In genomic region chr19:46660008-46660517, GRCh38 we compare ENCODE assay signal across 8 cellular contexts. TPM values are rescaled to one million over a fixed set of nuclear protein-coding genes. Genes with fewer than 3 reads are reported as not detected.
A peak's percentile ranks its signal among the peaks of the same experiment; 100 is the strongest.
DNase-seq lines count a peak whose midpoint lies in the region; ATAC-seq and TF ChIP-seq lines count a peak whose summit lies in the region.

No MANE protein-coding gene starts in this region.

- no peak overlapping the region for H3K9ac ChIP-seq in iPS-15b (ENCODE audit: low read depth, low read length)

- H3K27ac Mint-ChIP-seq in T-helper 1 cell treated with Interleukin-12 subunit alpha and Interleukin-12 subunit beta and Interleukin-4 antibody, amounts not matched to agents 30 μg/mL and 1 μg/mL, for 36 hours = peak overlapping the region; percentile 13
- no peak overlapping the region for H3K27ac Mint-ChIP-seq in activated CD8-positive, alpha-beta T cell treated with anti-CD3 and anti-CD28 coated beads for 36 hours
- peak overlapping the region; percentile 8 for H3K27ac Mint-ChIP-seq in stimulated activated memory B cell treated with anti-CD40 and anti-IgM and Interleukin-4, amounts not matched to agents 10 μg/mL and 1 μg/mL and 100 μg/mL, for 72 hours

- no peak for TF ChIP-seq CTCF in activated CD8-positive, alpha-beta T cell treated with anti-CD3 and anti-CD28 coated beads for 36 hours (IDR thresholded peaks at IDR 0.05)

- ATAC-seq in activated CD8-positive, alpha-beta T cell treated with anti-CD3 and anti-CD28 coated beads for 36 hours = no peak
- no peak for ATAC-seq in stimulated activated memory B cell treated with anti-CD40 and anti-IgM and Interleukin-4, amounts not matched to agents 10 μg/mL and 1 μg/mL and 100 μg/mL, for 72 hours
- ATAC-seq in GM19452 (IDR thresholded peaks at IDR 0.05; ENCODE audit: unreplicated experiment) (no peak), GM18517 (IDR thresholded peaks at IDR 0.05; ENCODE audit: unreplicated experiment) (no peak), GM18502 (IDR thresholded peaks at IDR 0.05; ENCODE audit: poor library complexity, unreplicated experiment) (no peak)

- peaks cover 5% of the 10 kb centered on the region for H3K4me1 ChIP-seq in iPS-15b (ENCODE audit: control insufficient read depth, insufficient read depth, low read length)

- no peaks in the 10 kb centered on the region for H3K27me3 ChIP-seq in iPS-15b (ENCODE audit: control insufficient read depth, insufficient read depth, low read length)

- H3K4me3 ChIP-seq in iPS-15b (ENCODE audit: low read depth, low read length) = peak overlapping the region; percentile 67

- POLR2A ChIA-PET in activated CD8-positive, alpha-beta T cell treated with anti-CD3 and anti-CD28 coated beads for 36 hours (lab: Charles Lee) = interaction anchor here (1.1 to 4.1 kb wide), 7 partner anchors 12 to 60 kb away, joined by 3 to 28 read pairs (median 11); partner anchors contain the start of gene CALM3

- H3K36me3 Mint-ChIP-seq in T-helper 1 cell treated with Interleukin-12 subunit alpha and Interleukin-12 subunit beta and Interleukin-4 antibody, amounts not matched to agents 30 μg/mL and 1 μg/mL, for 36 hours (ENCODE audit: low read depth) = no peaks in the 10 kb centered on the region
- no peaks in the 10 kb centered on the region for H3K36me3 Mint-ChIP-seq in activated CD8-positive, alpha-beta T cell treated with anti-CD3 and anti-CD28 coated beads for 36 hours (ENCODE audit: low read depth)
- H3K36me3 Mint-ChIP-seq in stimulated activated memory B cell treated with anti-CD40 and anti-IgM and Interleukin-4, amounts not matched to agents 10 μg/mL and 1 μg/mL and 100 μg/mL, for 72 hours = no peaks in the 10 kb centered on the region

- peaks cover 11% of the 10 kb centered on the region for H3K4me1 Mint-ChIP-seq in T-helper 1 cell treated with Interleukin-12 subunit alpha and Interleukin-12 subunit beta and Interleukin-4 antibody, amounts not matched to agents 30 μg/mL and 1 μg/mL, for 36 hours (ENCODE audit: low read depth)
- H3K4me1 Mint-ChIP-seq in activated CD8-positive, alpha-beta T cell treated with anti-CD3 and anti-CD28 coated beads for 36 hours (ENCODE audit: low read depth) = peaks cover 25% of the 10 kb centered on the region
- peaks cover 26% of the 10 kb centered on the region for H3K4me1 Mint-ChIP-seq in stimulated activated memory B cell treated with anti-CD40 and anti-IgM and Interleukin-4, amounts not matched to agents 10 μg/mL and 1 μg/mL and 100 μg/mL, for 72 hours

- CTCF ChIA-PET in activated CD8-positive, alpha-beta T cell treated with anti-CD3 and anti-CD28 coated beads for 36 hours (lab: Charles Lee) = interaction anchor here (0.9 to 4.9 kb wide), 8 partner anchors 17 to 588 kb away, joined by 3 to 300 read pairs (median 3); partner anchors contain the start of gene CALM3

- intact Hi-C loops in activated CD8-positive, alpha-beta T cell treated with anti-CD3 and anti-CD28 coated beads for 36 hours (cut with micrococcal nuclease) = loop anchor here (5.0 kb wide), 1 partner anchor 133 kb away; no protein-coding TSS in a partner anchor

- no peaks in the 10 kb centered on the region for H3K36me3 ChIP-seq in iPS-15b (ENCODE audit: control insufficient read depth, insufficient read depth, low read length)

- H3K9me3 ChIP-seq in iPS-15b (ENCODE audit: control insufficient read depth, insufficient read depth, low read length) = no peaks in the 10 kb centered on the region

- peak overlapping the region; percentile 71 for H3K4me3 Mint-ChIP-seq in T-helper 1 cell treated with Interleukin-12 subunit alpha and Interleukin-12 subunit beta and Interleukin-4 antibody, amounts not matched to agents 30 μg/mL and 1 μg/mL, for 36 hours
- peak overlapping the region; percentile 74 for H3K4me3 Mint-ChIP-seq in activated CD8-positive, alpha-beta T cell treated with anti-CD3 and anti-CD28 coated beads for 36 hours
- H3K4me3 Mint-ChIP-seq in stimulated activated memory B cell treated with anti-CD40 and anti-IgM and Interleukin-4, amounts not matched to agents 10 μg/mL and 1 μg/mL and 100 μg/mL, for 72 hours = peak overlapping the region; percentile 72

- DNase-seq in T-helper 1 cell = no peak
- peak; percentile 35 for DNase-seq in activated CD8-positive, alpha-beta T cell treated with anti-CD3 and anti-CD28 coated beads for 36 hours

- no peaks in the 10 kb centered on the region for H3K9me3 Mint-ChIP-seq in T-helper 1 cell treated with Interleukin-12 subunit alpha and Interleukin-12 subunit beta and Interleukin-4 antibody, amounts not matched to agents 30 μg/mL and 1 μg/mL, for 36 hours
- no peaks in the 10 kb centered on the region for H3K9me3 Mint-ChIP-seq in activated CD8-positive, alpha-beta T cell treated with anti-CD3 and anti-CD28 coated beads for 36 hours
- no peaks in the 10 kb centered on the region for H3K9me3 Mint-ChIP-seq in stimulated activated memory B cell treated with anti-CD40 and anti-IgM and Interleukin-4, amounts not matched to agents 10 μg/mL and 1 μg/mL and 100 μg/mL, for 72 hours

- H3K27me3 Mint-ChIP-seq in T-helper 1 cell treated with Interleukin-12 subunit alpha and Interleukin-12 subunit beta and Interleukin-4 antibody, amounts not matched to agents 30 μg/mL and 1 μg/mL, for 36 hours (ENCODE audit: low read depth) = peaks cover 41% of the 10 kb centered on the region
- peaks cover 24% of the 10 kb centered on the region for H3K27me3 Mint-ChIP-seq in activated CD8-positive, alpha-beta T cell treated with anti-CD3 and anti-CD28 coated beads for 36 hours
- peaks cover 54% of the 10 kb centered on the region for H3K27me3 Mint-ChIP-seq in stimulated activated memory B cell treated with anti-CD40 and anti-IgM and Interleukin-4, amounts not matched to agents 10 μg/mL and 1 μg/mL and 100 μg/mL, for 72 hours

RNA-seq across cellular contexts. Expression of gene DACT3, which starts 0.9 kb away (rescaled TPM):
- total RNA-seq in activated CD8-positive, alpha-beta T cell treated with anti-CD3 and anti-CD28 coated beads for 36 hours = 1 to 10 TPM; 5.8 to 6.1 TPM

RNA-seq across cellular contexts. Expression of gene GNG8, which starts 24.1 kb away (rescaled TPM):
- 10 to 100 TPM; 33.0 to 45.4 TPM for total RNA-seq in activated CD8-positive, alpha-beta T cell treated with anti-CD3 and anti-CD28 coated beads for 36 hours

RNA-seq across cellular contexts. Expression of gene PTGIR, which starts 35.2 kb away (rescaled TPM):
- total RNA-seq in activated CD8-positive, alpha-beta T cell treated with anti-CD3 and anti-CD28 coated beads for 36 hours = 10 to 100 TPM; 45.4 to 48.8 TPM

RNA-seq across cellular contexts. Expression of gene PRKD2, which starts 56.9 kb away (rescaled TPM):
- 10 to 100 TPM; 81.1 to 86.0 TPM for total RNA-seq in activated CD8-positive, alpha-beta T cell treated with anti-CD3 and anti-CD28 coated beads for 36 hours

RNA-seq across cellular contexts. Expression of gene CALM3, which starts 58.9 kb away (rescaled TPM):
- total RNA-seq in activated CD8-positive, alpha-beta T cell treated with anti-CD3 and anti-CD28 coated beads for 36 hours = 100 to 1,000 TPM; 565 to 582 TPM
